Comparison of ENCODE assay signal across 21 cellular contexts in the genomic region with DNA sequence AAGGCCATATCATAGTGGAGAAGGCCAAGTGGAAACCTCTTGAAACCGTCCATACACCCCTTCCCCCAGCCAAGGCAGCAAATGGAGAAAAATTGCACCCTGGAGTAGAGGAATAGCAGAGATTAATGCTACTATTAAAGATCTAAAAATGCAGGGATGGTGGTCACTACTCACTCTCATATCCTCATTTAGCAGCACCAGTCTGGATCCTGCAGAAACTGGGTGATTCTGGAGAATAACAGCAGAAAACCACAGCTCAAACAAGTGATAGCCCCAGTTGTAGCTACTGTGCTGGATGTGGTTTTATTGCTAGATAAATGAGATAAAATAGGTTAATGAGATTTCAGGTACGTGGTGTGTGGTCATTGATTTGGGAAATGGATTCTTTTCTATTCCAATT. TPM values are rescaled to one million over a fixed set of nuclear protein-coding genes. Genes with fewer than 3 reads are reported as not detected.
"Had no signal": no experiment of that assay in that cellular context is flagged by ENCODE, and none has a peak within 500 bp of the region (broad histone marks: within the 10 kb centered on the region; RNA-seq: fewer than 3 reads in every experiment).

No MANE protein-coding gene starts in this region.

- DNase-seq: effector CD8-positive, alpha-beta T cell; endodermal cell; foreskin keratinocyte; heart left ventricle; left cardiac atrium; left lung; mammary epithelial cell; nucleus accumbens; stimulated activated CD4-positive, alpha-beta T cell treated with anti-CD3 and anti-CD28 coated beads, Interleukin-12 subunit alpha, Interleukin-12 subunit beta, amount 100 ng/mL, for 4 hours; stimulated activated CD4-positive, alpha-beta T cell treated with anti-CD3 and anti-CD28 coated beads, Interleukin-1b, Interleukin-23, amount 100 ng/mL, for 48 hours; stimulated activated CD4-positive, alpha-beta T cell treated with anti-CD3 and anti-CD28 coated beads, Interleukin-4, amount 100 ng/mL, for 1 hour; stimulated activated CD8-positive, alpha-beta memory T cell treated with anti-CD3 and anti-CD28 coated beads, Interleukin-4, amount 100 ng/mL, for 48 hours; stimulated activated naive CD8-positive, alpha-beta T cell treated with anti-CD3 and anti-CD28 coated beads, Interleukin-15, Interleukin-2, amounts not matched to agents 100 U/mL and 50 U/mL, for 24 hours; substantia nigra; testis; upper lobe of left lung had no signal

- H3K27ac Mint-ChIP-seq: endodermal cell, nephron had no signal

- H3K4me3 Mint-ChIP-seq: endodermal cell, nephron had no signal

- ATAC-seq: esophagus mucosa, foreskin keratinocyte, gastroesophageal sphincter, heart left ventricle, left cardiac atrium, left lung, sciatic nerve had no signal

RNA-seq across cellular contexts. Expression of a gene that starts 30.3 kb away (rescaled TPM):
- total RNA-seq: osteocyte had no signal
